8 cellular contexts compared by ENCODE assay signal in the genomic region with DNA sequence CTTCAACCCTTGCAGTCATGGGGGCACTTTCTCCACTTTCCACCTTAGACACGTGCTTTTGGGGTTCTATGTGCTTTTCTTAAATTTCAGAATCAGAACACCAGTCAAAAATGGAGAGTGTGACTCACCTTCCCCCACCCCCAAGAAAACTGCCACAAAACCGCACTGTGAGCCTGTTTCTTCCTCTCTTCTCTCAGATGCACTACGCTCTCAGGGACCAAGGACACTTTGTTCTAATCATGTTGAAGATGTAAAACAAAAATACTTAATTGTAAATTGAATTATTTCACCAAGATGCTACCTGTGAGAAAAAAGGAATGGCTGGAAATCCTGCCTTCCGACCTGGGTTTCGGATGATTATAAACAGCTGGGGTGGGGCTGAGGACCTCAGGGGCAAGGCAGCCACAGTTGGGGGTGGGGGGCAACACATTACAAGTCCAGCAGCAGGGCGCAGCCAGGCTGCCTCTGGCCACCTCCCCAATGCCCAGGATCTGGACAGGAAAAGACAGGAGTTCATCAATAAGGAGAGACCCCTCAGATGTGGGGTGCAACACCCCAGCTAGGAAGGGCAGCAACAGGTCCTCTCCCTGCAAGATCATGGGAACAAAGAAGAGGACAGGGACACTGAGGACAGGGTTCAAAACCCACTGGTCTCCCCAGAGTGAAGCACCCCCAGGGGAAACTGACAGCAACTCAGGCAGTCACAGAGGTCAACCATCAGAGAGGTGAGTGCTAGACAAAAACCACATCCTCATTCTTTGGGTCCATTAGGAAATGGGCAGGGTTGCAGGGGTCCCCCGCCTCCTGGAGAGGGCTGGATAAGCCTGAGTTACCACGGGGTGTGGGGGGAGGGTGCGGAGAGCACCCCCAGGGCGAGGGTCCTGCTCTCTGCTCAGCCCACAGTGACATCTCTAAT. TPM values are rescaled to one million over a fixed set of nuclear protein-coding genes. Genes with fewer than 3 reads are reported as not detected.
DNase-seq lines count a peak whose midpoint lies in the region; ATAC-seq and TF ChIP-seq lines count a peak whose summit lies in the region.

No MANE protein-coding gene starts in this region.

- peak overlapping the region; percentile 82; the same call in 1 of the 2 replicates for H3K27ac Mint-ChIP-seq in GM23338
- peak overlapping the region; percentile 98 for H3K27ac Mint-ChIP-seq in activated T-helper 17 cell treated with anti-CD3 and anti-CD28 coated beads, Interleukin-2, amount 50 U/mL, for 72 hours

- H3K27ac ChIP-seq in GM23338 (ENCODE audit: low read depth): no peak overlapping the region

- peaks cover 13% of the 10 kb centered on the region for H3K27me3 Mint-ChIP-seq in GM23338 (ENCODE audit: insufficient read depth, low read depth, poor library complexity)
- H3K27me3 Mint-ChIP-seq in activated T-helper 17 cell treated with anti-CD3 and anti-CD28 coated beads, Interleukin-2, amount 50 U/mL, for 72 hours: no peaks in the 10 kb centered on the region

- H3K4me1 ChIP-seq in GM23338 (ENCODE audit: insufficient read depth): peaks cover 74% of the 10 kb centered on the region

- peaks cover 12% of the 10 kb centered on the region; the same call in 2 of the 3 replicates for H3K36me3 Mint-ChIP-seq in GM23338 (ENCODE audit: low read depth)
- peaks cover 96% of the 10 kb centered on the region for H3K36me3 Mint-ChIP-seq in activated T-helper 17 cell treated with anti-CD3 and anti-CD28 coated beads, Interleukin-2, amount 50 U/mL, for 72 hours (ENCODE audit: low read depth)

- H3K27me3 ChIP-seq in GM23338 (ENCODE audit: insufficient read depth): no peaks in the 10 kb centered on the region

- H2AFZ ChIP-seq in GM23338: no peak overlapping the region

- H3K9me3 Mint-ChIP-seq in GM23338: peaks cover 4% of the 10 kb centered on the region; the same call in 2 of the 3 replicates
- no peaks in the 10 kb centered on the region for H3K9me3 Mint-ChIP-seq in activated T-helper 17 cell treated with anti-CD3 and anti-CD28 coated beads, Interleukin-2, amount 50 U/mL, for 72 hours

- H3K79me2 ChIP-seq in GM23338 (replicated peaks; ENCODE audit: insufficient read depth): peaks cover 94% of the 10 kb centered on the region

- H3K9me2 ChIP-seq in GM23338 (ENCODE audit: insufficient read depth): peaks cover 5% of the 10 kb centered on the region; the same call in 1 of the 2 replicates

- peak overlapping the region; percentile 51; the same call in 1 of the 2 replicates for H3K4me2 ChIP-seq in GM23338

- H4K20me1 ChIP-seq in GM23338 (replicated peaks; ENCODE audit: insufficient read depth): peaks cover 8% of the 10 kb centered on the region; the same call in 1 of the 2 replicates

- no peak for ATAC-seq in GM23338
- ATAC-seq in activated T-helper 17 cell treated with anti-CD3 and anti-CD28 coated beads, Interleukin-2, amount 50 U/mL, for 72 hours (replicated peaks): peak; percentile 59

- H3K4me1 Mint-ChIP-seq in GM23338: peaks cover 79% of the 10 kb centered on the region
- peaks cover 86% of the 10 kb centered on the region for H3K4me1 Mint-ChIP-seq in activated T-helper 17 cell treated with anti-CD3 and anti-CD28 coated beads, Interleukin-2, amount 50 U/mL, for 72 hours

- no peak overlapping the region for H3K4me3 Mint-ChIP-seq in GM23338
- peak overlapping the region; percentile 91 for H3K4me3 Mint-ChIP-seq in activated T-helper 17 cell treated with anti-CD3 and anti-CD28 coated beads, Interleukin-2, amount 50 U/mL, for 72 hours

- DNase-seq in Daoy (ENCODE audit: low read depth): peak; percentile 55
- DNase-seq in GM23338 (ENCODE audit: low spot score): no peak
- peak; percentile 19 for DNase-seq in NOMO-1 treated with dmso at 0.1 percent for 144 hours (lab: John Stamatoyannopoulos, UW; ENCODE audit: unreplicated experiment)
- DNase-seq in posterior vena cava (ENCODE audit: low spot score): peak; percentile 67
- no peak for DNase-seq in midbrain (lab: John Stamatoyannopoulos, UW)
- no peak for DNase-seq in DMS53 treated with DMSO at 0.1 percent for 48 hours (lab: John Stamatoyannopoulos, UW; ENCODE audit: unreplicated experiment)
- no peak for DNase-seq in EL

- H3K4me3 ChIP-seq in GM23338: no peak overlapping the region

- no peak for TF ChIP-seq CTCF in GM23338 (conservative IDR thresholded peaks at IDR 0.05; ENCODE audit: low read depth in 2 of 2)

- H3F3A ChIP-seq in GM23338 (replicated peaks; ENCODE audit: low read depth): peaks cover 12% of the 10 kb centered on the region

- H3K36me3 ChIP-seq in GM23338 (ENCODE audit: insufficient read depth): no peaks in the 10 kb centered on the region

- intact Hi-C loops in posterior vena cava (cut with DNase I): no loop called here

TF ChIP-seq in GM23338, 12 proteins besides CTCF, POLR2A, EP300 and RAD21 (continues in another document):
- TF ChIP-seq EZH2 (IDR thresholded peaks at IDR 0.05; ENCODE audit: low read depth, unreplicated experiment): no peak
- no peak for TF ChIP-seq POLR2AphosphoS5 (IDR thresholded peaks at IDR 0.05; ENCODE audit: low read depth)
- TF ChIP-seq, protein P1, sequence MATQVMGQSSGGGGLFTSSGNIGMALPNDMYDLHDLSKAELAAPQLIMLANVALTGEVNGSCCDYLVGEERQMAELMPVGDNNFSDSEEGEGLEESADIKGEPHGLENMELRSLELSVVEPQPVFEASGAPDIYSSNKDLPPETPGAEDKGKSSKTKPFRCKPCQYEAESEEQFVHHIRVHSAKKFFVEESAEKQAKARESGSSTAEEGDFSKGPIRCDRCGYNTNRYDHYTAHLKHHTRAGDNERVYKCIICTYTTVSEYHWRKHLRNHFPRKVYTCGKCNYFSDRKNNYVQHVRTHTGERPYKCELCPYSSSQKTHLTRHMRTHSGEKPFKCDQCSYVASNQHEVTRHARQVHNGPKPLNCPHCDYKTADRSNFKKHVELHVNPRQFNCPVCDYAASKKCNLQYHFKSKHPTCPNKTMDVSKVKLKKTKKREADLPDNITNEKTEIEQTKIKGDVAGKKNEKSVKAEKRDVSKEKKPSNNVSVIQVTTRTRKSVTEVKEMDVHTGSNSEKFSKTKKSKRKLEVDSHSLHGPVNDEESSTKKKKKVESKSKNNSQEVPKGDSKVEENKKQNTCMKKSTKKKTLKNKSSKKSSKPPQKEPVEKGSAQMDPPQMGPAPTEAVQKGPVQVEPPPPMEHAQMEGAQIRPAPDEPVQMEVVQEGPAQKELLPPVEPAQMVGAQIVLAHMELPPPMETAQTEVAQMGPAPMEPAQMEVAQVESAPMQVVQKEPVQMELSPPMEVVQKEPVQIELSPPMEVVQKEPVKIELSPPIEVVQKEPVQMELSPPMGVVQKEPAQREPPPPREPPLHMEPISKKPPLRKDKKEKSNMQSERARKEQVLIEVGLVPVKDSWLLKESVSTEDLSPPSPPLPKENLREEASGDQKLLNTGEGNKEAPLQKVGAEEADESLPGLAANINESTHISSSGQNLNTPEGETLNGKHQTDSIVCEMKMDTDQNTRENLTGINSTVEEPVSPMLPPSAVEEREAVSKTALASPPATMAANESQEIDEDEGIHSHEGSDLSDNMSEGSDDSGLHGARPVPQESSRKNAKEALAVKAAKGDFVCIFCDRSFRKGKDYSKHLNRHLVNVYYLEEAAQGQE (IDR thresholded peaks at IDR 0.05; ENCODE audit: unreplicated experiment): no peak
- TF ChIP-seq EZH2phosphoT487 (IDR thresholded peaks at IDR 0.05; ENCODE audit: unreplicated experiment): no peak
- TF ChIP-seq ZNF331 (CRISPR knock-in tag; IDR thresholded peaks at IDR 0.05; ENCODE audit: low read depth): no peak
- TF ChIP-seq STAT1 (IDR thresholded peaks at IDR 0.05; ENCODE audit: unreplicated experiment): no peak
- TF ChIP-seq JUNB (IDR thresholded peaks at IDR 0.05; ENCODE audit: unreplicated experiment): no peak
- TF ChIP-seq ZNF114 (CRISPR knock-in tag; IDR thresholded peaks at IDR 0.05): no peak
- TF ChIP-seq CREB1 (CRISPR knock-in tag; IDR thresholded peaks at IDR 0.05; ENCODE audit: low read depth): no peak

RNA-seq across cellular contexts. Expression of a gene that starts 33.7 kb away (rescaled TPM):
- 2.3 and 4.5 TPM in 2 replicates for total RNA-seq in Daoy (2014; rRNA removed; shearing (Covaris generic))
- total RNA-seq in GM23338 (2014; rRNA removed; shearing (Covaris generic)): 48.0 and 63.0 TPM in 2 replicates
- polyA plus RNA-seq in GM23338 (2016; fragmentation: Nextera tagmentation; extraction: Ambion mirVana): 17.1 and 19.3 TPM in 2 replicates
- total RNA-seq in activated T-helper 17 cell treated with anti-CD3 and anti-CD28 coated beads, Interleukin-2, amount 50 U/mL, for 72 hours: 100 to 1,000 TPM; 167 to 263 TPM
- total RNA-seq in posterior vena cava: 10 to 100 TPM; 10.0 to 14.1 TPM

Comparison
In these comparisons a context has a peak if more than half of its experiments do, and no peak if none do; other contexts are left out.
1. DNase-seq: peak in Daoy (single experiment), NOMO-1 treated with dmso at 0.1 percent for 144 hours (single experiment) and posterior vena cava (single experiment); none in GM23338 (single experiment), midbrain (single experiment), DMS53 treated with DMSO at 0.1 percent for 48 hours (single experiment) and EL (single experiment).